Comparison of ENCODE assay signal across 8 cellular contexts in genomic region chr1:204503122-204503912, GRCh38. TPM values are rescaled to one million over a fixed set of nuclear protein-coding genes. Genes with fewer than 3 reads are reported as not detected.
A peak's percentile ranks its signal among the peaks of the same experiment; 100 is the strongest.
DNase-seq lines count a peak whose midpoint lies in the region; ATAC-seq and TF ChIP-seq lines count a peak whose summit lies in the region.

No MANE protein-coding gene starts in this region.

- H3K4me3 Mint-ChIP-seq in HFFc6: no peak overlapping the region

- H3K4me3 ChIP-seq in brain microvascular endothelial cell (ENCODE audit: low read depth, low read length): no peak overlapping the region
- no peak overlapping the region for H3K4me3 ChIP-seq in right lobe of liver

- H3K27me3 ChIP-seq in brain microvascular endothelial cell (replicated peaks) (peaks cover 2% of the 10 kb centered on the region), right lobe of liver (no peaks in the 10 kb centered on the region)

- H3K36me3 Mint-ChIP-seq in HFFc6 (ENCODE audit: low read depth): no peaks in the 10 kb centered on the region

- intact Hi-C loops in right lobe of liver (cut with DNase I): loop anchor here in 1 of 2 donors (5.0 kb wide), 1 partner anchor 61 kb away; no protein-coding TSS in a partner anchor

- 5% methylated on average over 6 of the region's 7 CpGs for WGBS in right lobe of liver (ENCODE audit: insufficient coverage, low coverage, low lambda C conversion rate, missing lambda C conversion rate)

- TF ChIP-seq POLR2A in right lobe of liver (IDR thresholded peaks at IDR 0.05): no peak

- H3K27ac ChIP-seq in brain microvascular endothelial cell: no peak overlapping the region
- peak overlapping the region in 2 of 3 donors; percentile 25 to 52 for H3K27ac ChIP-seq in right lobe of liver

- peaks cover 0 to 26% (median 11%) of the 10 kb centered on the region in 4 donors for H3K4me1 ChIP-seq in right lobe of liver

- peaks cover 34% of the 10 kb centered on the region for H3K4me1 Mint-ChIP-seq in HFFc6 (ENCODE audit: low read depth)

- H3K9me3 Mint-ChIP-seq in HFFc6: peaks cover 8% of the 10 kb centered on the region; the same call in 1 of the 2 replicates

- H3K27me3 Mint-ChIP-seq in HFFc6 (ENCODE audit: insufficient read depth): peaks cover 18% of the 10 kb centered on the region

- in situ Hi-C loops in Caki2 (cut with HindIII; ENCODE audit: low pct_unique_long_range_greater_than_20kb, low sequenced_read_pairs) (no loop called here), brain microvascular endothelial cell (cut with HindIII; ENCODE audit: low pct_ligation_motif_present, low sequenced_read_pairs) (no loop called here)

- no peaks in the 10 kb centered on the region for H3K36me3 ChIP-seq in brain microvascular endothelial cell (replicated peaks)
- no peaks in the 10 kb centered on the region for H3K36me3 ChIP-seq in right lobe of liver

- DNase-seq in Caki2 (ENCODE audit: low read depth) (peak; percentile 62), HFFc6 (peak; percentile 66), NCI-H748 treated with DMSO at 0.1 percent for 48 hours (lab: John Stamatoyannopoulos, UW) (peak; percentile 40), brain microvascular endothelial cell (peak; percentile 64), right lobe of liver (no peak)

- H3K9me3 ChIP-seq in right lobe of liver: no peaks in the 10 kb centered on the region

- no peak overlapping the region for H3K27ac Mint-ChIP-seq in HFFc6

- peak; percentile 21 to 48 (median 42) for ATAC-seq in right lobe of liver
- ATAC-seq in GM21576 (IDR thresholded peaks at IDR 0.05; ENCODE audit: unreplicated experiment): no peak
- no peak for ATAC-seq in HG02610 (IDR thresholded peaks at IDR 0.05; ENCODE audit: unreplicated experiment)
- no peak for ATAC-seq in HG02884 (IDR thresholded peaks at IDR 0.05; ENCODE audit: unreplicated experiment)

- peak; percentile 89 for TF ChIP-seq CTCF in HFFc6 (IDR thresholded peaks at IDR 0.05)
- TF ChIP-seq CTCF in brain microvascular endothelial cell (IDR thresholded peaks at IDR 0.05; ENCODE audit: low read depth, low read length, missing control alignments): peak; percentile 40
- peak; percentile 75 to 88 (median 80) for TF ChIP-seq CTCF in right lobe of liver (IDR thresholded peaks at IDR 0.05)

RNA-seq across cellular contexts. Expression of gene PIK3C2B, which starts 8.7 kb away (rescaled TPM):
- total RNA-seq in Caki2 (2014; rRNA removed; shearing (Covaris generic); ENCODE audit: low replicate concordance): 4.8 and 7.6 TPM in 2 replicates
- 1 to 10 TPM; 1.6 to 3.2 (median 2.0) TPM for total RNA-seq in HFFc6 (2021; fragmentation: NEBNext Ultra II Directional; extraction: Animal tissue kit (Norgen Biotek cat#: 25700))
- 10 to 100 TPM in 3 of 6 experiments, 1 to 10 TPM in 3; 7.6 to 18.5 (median 10.1) TPM for total RNA-seq in right lobe of liver

RNA-seq across cellular contexts. Expression of gene MDM4, which starts 12.9 kb away (rescaled TPM):
- 1.9 and 8.6 TPM in 2 replicates for total RNA-seq in Caki2 (2014; rRNA removed; shearing (Covaris generic); ENCODE audit: low replicate concordance)
- total RNA-seq in HFFc6 (2021; fragmentation: NEBNext Ultra II Directional; extraction: Animal tissue kit (Norgen Biotek cat#: 25700)): 10 to 100 TPM; 21.9 to 28.1 (median 22.7) TPM
- 10 to 100 TPM; 21.0 to 37.6 (median 25.3) TPM for total RNA-seq in right lobe of liver

Comparison
In these comparisons a context has a peak if more than half of its experiments do, and no peak if none do; other contexts are left out.
1. DNase-seq: peak in Caki2 (single experiment), HFFc6 (single experiment), NCI-H748 treated with DMSO at 0.1 percent for 48 hours (single experiment) and brain microvascular endothelial cell (single experiment); none in right lobe of liver (0 of 3).
2. ATAC-seq: peak in right lobe of liver (4 of 4); none in GM21576 (single experiment), HG02610 (single experiment) and HG02884 (single experiment).
3. Peak in every context shown above with its lines, with median percentiles within 50 percentile points of each other: CTCF ChIP-seq.